In genomic region chrX:130171446-130172126, GRCh38 we compare ENCODE assay signal across 8 cellular contexts. TPM values are rescaled to one million over a fixed set of nuclear protein-coding genes. Genes with fewer than 3 reads are reported as not detected.
A peak's percentile ranks its signal among the peaks of the same experiment; 100 is the strongest.
DNase-seq lines count a peak whose midpoint lies in the region; ATAC-seq and TF ChIP-seq lines count a peak whose summit lies in the region.

Gene RAB33A, plus strand, starts transcription at chrX:130171962. Its CDS starts 101 bp downstream, at chrX:130172063.

- BruUV-seq in Calu3 (replicated peaks; lab: Mats Ljungman, UMichigan) = no TSS peak

- peaks cover 11% of the 10 kb centered on the region for H3K36me3 Mint-ChIP-seq in Calu3 (ENCODE audit: insufficient read depth, unreplicated experiment)

- peak within 1 kb of the TSS; percentile 80 for H3K4me3 Mint-ChIP-seq in Calu3 (ENCODE audit: low read depth, unreplicated experiment)

- H3K4me3 ChIP-seq in HFF-Myc (replicated peaks; ENCODE audit: low read depth, low read length) (peak within 1 kb of the TSS; percentile 43), RWPE2 (ENCODE audit: severe bottlenecking) (peak within 1 kb of the TSS; percentile 33), hepatocyte (peak within 1 kb of the TSS; percentile 52)

- H3K27me3 Mint-ChIP-seq in Calu3 (ENCODE audit: unreplicated experiment) = peaks cover 44% of the 10 kb centered on the region

- CTCF ChIA-PET in Calu3 (lab: Charles Lee) = no interaction called here

- 51% methylated on average over 48 of the region's 61 CpGs for WGBS in hepatocyte (ENCODE audit: low lambda C conversion rate, missing lambda C conversion rate)

- peak; percentile 75 for ATAC-seq in RWPE2 (ENCODE audit: low read depth)

- peaks cover 19% of the 10 kb centered on the region for H3K4me1 Mint-ChIP-seq in Calu3 (ENCODE audit: low read depth, unreplicated experiment)

- no peaks in the 10 kb centered on the region for H3K9me2 ChIP-seq in hepatocyte (replicated peaks; ENCODE audit: insufficient read depth)

- no peaks in the 10 kb centered on the region for H4K20me1 ChIP-seq in hepatocyte (ENCODE audit: insufficient read depth, poor library complexity, severe bottlenecking)

- H3K36me3 ChIP-seq in RWPE2 (ENCODE audit: low read depth) (no peaks in the 10 kb centered on the region), hepatocyte (replicated peaks; ENCODE audit: insufficient read depth, low read depth) (no peaks in the 10 kb centered on the region)

- no peak within 1 kb of the TSS for H2AFZ ChIP-seq in hepatocyte

- H3K27me3 ChIP-seq in RWPE2 (ENCODE audit: insufficient read depth, poor library complexity, severe bottlenecking) = no peaks in the 10 kb centered on the region
- peaks cover 8% of the 10 kb centered on the region for H3K27me3 ChIP-seq in hepatocyte

- H3K27ac Mint-ChIP-seq in Calu3 (ENCODE audit: unreplicated experiment) = no peak within 1 kb of the TSS

- TF ChIP-seq CTCF in Calu3 (IDR thresholded peaks at IDR 0.05; ENCODE audit: unreplicated experiment) (no peak), HFF-Myc (IDR thresholded peaks at IDR 0.05; ENCODE audit: low read depth, low read length, missing control alignments) (no peak), RWPE2 (IDR thresholded peaks at IDR 0.05; ENCODE audit: poor library complexity, severe bottlenecking) (no peak), hepatocyte (IDR thresholded peaks at IDR 0.05; ENCODE audit: poor library complexity) (no peak)

- H3K79me2 ChIP-seq in hepatocyte = peaks cover 3% of the 10 kb centered on the region

- intact Hi-C loops in Calu3 (cut with micrococcal nuclease; ENCODE audit: unreplicated experiment) = no loop called here

- H3K9me3 ChIP-seq in RWPE2 (ENCODE audit: severe bottlenecking) (no peaks in the 10 kb centered on the region), hepatocyte (ENCODE audit: low read depth) (no peaks in the 10 kb centered on the region)

- DNase-seq in Calu3 = peak; percentile 4
- DNase-seq in HFF-Myc (ENCODE audit: extremely low read depth, low read depth) = no peak
- DNase-seq in RWPE2 (ENCODE audit: low spot score) = no peak
- peak in 54 of 56 donors; percentile 3 to 87 (median 52) for DNase-seq in amygdala (lab: John Stamatoyannopoulos, UW)
- peak; percentile 21 for DNase-seq in hepatocyte (ENCODE audit: low spot score)
- peak; percentile 87 for DNase-seq in putamen (ENCODE audit: low spot score)
- no peak for DNase-seq in NAMALWA (ENCODE audit: low spot score)
- DNase-seq in COLO829 (ENCODE audit: low spot score) = no peak

- H3K9me3 Mint-ChIP-seq in Calu3 (ENCODE audit: low read depth, unreplicated experiment) = no peaks in the 10 kb centered on the region

- H3K27ac ChIP-seq in RWPE2 (ENCODE audit: poor library complexity, severe bottlenecking) (no peak within 1 kb of the TSS), hepatocyte (peak within 1 kb of the TSS; percentile 34)

- H3K4me1 ChIP-seq in RWPE2 (ENCODE audit: insufficient read depth, poor library complexity, severe bottlenecking) (peaks cover 10% of the 10 kb centered on the region), hepatocyte (ENCODE audit: insufficient read depth) (no peaks in the 10 kb centered on the region)

- peak within 1 kb of the TSS; percentile 92 for H3K4me2 ChIP-seq in hepatocyte

RNA-seq across cellular contexts. Expression of gene RAB33A, which starts in this region (rescaled TPM):
- total RNA-seq in Calu3 (2022) (not detected in 2 replicates), hepatocyte (2.8 and 3.0 TPM in 2 replicates)
- 7.7 and 11.2 TPM in 2 replicates for polyA plus RNA-seq in hepatocyte

Comparison
In these comparisons a context has a peak if more than half of its experiments do, and no peak if none do; other contexts are left out.
1. Peak in DNase-seq in Calu3; RNA of the gene not detected or under 1 TPM.
2. DNase-seq: peak in amygdala (54 of 56), hepatocyte (single experiment) and putamen (single experiment); none in HFF-Myc (single experiment), RWPE2 (single experiment), NAMALWA (single experiment) and COLO829 (single experiment).
3. Peak in every context shown above with its lines, with median percentiles within 50 percentile points of each other: H3K4me3 ChIP-seq.